11 cellular contexts compared by ENCODE assay signal in genomic region chr5:1255081-1255561, GRCh38. TPM values are rescaled to one million over a fixed set of nuclear protein-coding genes. Genes with fewer than 3 reads are reported as not detected.
DNase-seq lines count a peak whose midpoint lies in the region; ATAC-seq and TF ChIP-seq lines count a peak whose summit lies in the region.
"Had no signal": no experiment of that assay in that cellular context is flagged by ENCODE, and none has a peak within 500 bp of the region (broad histone marks: within the 10 kb centered on the region; RNA-seq: fewer than 3 reads in every experiment).

No MANE protein-coding gene starts in this region.

- no peak overlapping the region for H3K4me3 ChIP-seq in GM23248

- H3K27ac ChIP-seq in GM23248: no peak overlapping the region
- H3K27ac ChIP-seq: neutrophil had no signal

- no peaks in the 10 kb centered on the region for H3K79me2 ChIP-seq in GM23248 (ENCODE audit: insufficient read depth)

- no peaks in the 10 kb centered on the region for H3K9me3 Mint-ChIP-seq in activated naive CD4-positive, alpha-beta T cell treated with anti-CD3 and anti-CD28 coated beads, Interleukin-2, amount 50 U/mL, for 72 hours

- no peaks in the 10 kb centered on the region for H3K27me3 ChIP-seq in GM23248 (replicated peaks; ENCODE audit: insufficient read depth)
- H3K27me3 ChIP-seq: neutrophil had no signal

- no peaks in the 10 kb centered on the region for H3K36me3 Mint-ChIP-seq in activated naive CD4-positive, alpha-beta T cell treated with anti-CD3 and anti-CD28 coated beads, Interleukin-2, amount 50 U/mL, for 72 hours

- H3K9me2 ChIP-seq in GM23248 (ENCODE audit: insufficient read depth): no peaks in the 10 kb centered on the region

- no peak for TF ChIP-seq CTCF in omental fat pad (IDR thresholded peaks at IDR 0.05)

- H3K36me3 ChIP-seq in GM23248 (ENCODE audit: low read depth): no peaks in the 10 kb centered on the region
- H3K36me3 ChIP-seq: neutrophil had no signal

- H3K9me3 ChIP-seq in GM23248 (ENCODE audit: low read depth): no peaks in the 10 kb centered on the region
- H3K9me3 ChIP-seq: neutrophil had no signal

- H3K27ac Mint-ChIP-seq in activated naive CD4-positive, alpha-beta T cell treated with anti-CD3 and anti-CD28 coated beads, Interleukin-2, amount 50 U/mL, for 72 hours: peak overlapping the region in 1 of 2 donors; percentile 54

- no peak overlapping the region for H3K9ac ChIP-seq in GM23248

- no peaks in the 10 kb centered on the region for H3K4me1 ChIP-seq in GM23248 (ENCODE audit: insufficient read depth)

- no peaks in the 10 kb centered on the region for H4K20me1 ChIP-seq in GM23248 (ENCODE audit: insufficient read depth)

- peak; percentile 72 to 88 for ATAC-seq in activated naive CD4-positive, alpha-beta T cell treated with anti-CD3 and anti-CD28 coated beads, Interleukin-2, amount 50 U/mL, for 72 hours
- ATAC-seq in omental fat pad (ENCODE audit: low FRiP score): no peak

- no peak overlapping the region for H3K4me2 ChIP-seq in GM23248 (ENCODE audit: unreplicated experiment)

- H3F3A ChIP-seq in GM23248 (ENCODE audit: insufficient read depth): no peaks in the 10 kb centered on the region

- 51 to 54% methylated on average over 16 of the region's 16 CpGs for WGBS in GM23248 (ENCODE audit: low coverage in 1 of 2, low lambda C conversion rate in 2 of 2, missing lambda C conversion rate in 2 of 2), 2 experiments

- DNase-seq in MV-4-11 (lab: John Stamatoyannopoulos, UW) (peak; percentile 13), omental fat pad (ENCODE audit: low spot score) (no peak), GM23248 (no peak), NCI-H82 treated with DMSO at 0.1 percent for 48 hours (lab: John Stamatoyannopoulos, UW; ENCODE audit: unreplicated experiment) (no peak)
- DNase-seq in activated CD4-positive, alpha-beta T cell treated with anti-CD3 and anti-CD28 coated beads, Interleukin-2, amount 50 U/mL, for 1 hour: peak; percentile 50
- peak in 1 of 2 donors; percentile 36 for DNase-seq in activated naive CD4-positive, alpha-beta T cell treated with anti-CD3 and anti-CD28 coated beads, Interleukin-2, amount 50 U/mL, for 72 hours (ENCODE audit: low spot score in 2 of 2)
- DNase-seq in stimulated activated CD4-positive, alpha-beta T cell treated with anti-CD3 and anti-CD28 coated beads, TNF-alpha, amount 100 ng/mL, for 4 hours (ENCODE audit: low read depth in 3 of 3): peak in 2 of 3 experiments; percentile 7 to 18
- DNase-seq: cerebellar nuclear complex, DMS79, NCI-H1092 had no signal

- in situ Hi-C loops in GM23248 (cut with MboI): no loop called here

- H2AFZ ChIP-seq in GM23248: no peak overlapping the region

RNA-seq across cellular contexts. Expression of gene SLC6A18, which starts 29.9 kb away (rescaled TPM):
- total RNA-seq in activated naive CD4-positive, alpha-beta T cell treated with anti-CD3 and anti-CD28 coated beads, Interleukin-2, amount 50 U/mL, for 72 hours: not detected
- not detected for total RNA-seq in omental fat pad
- total RNA-seq in GM23248 (2014; rRNA removed; shearing (Covaris generic)): not detected in 2 replicates
- not detected in 2 replicates for polyA plus RNA-seq in GM23248 (2016; fragmentation: Nextera tagmentation; extraction: Ambion mirVana)

RNA-seq across cellular contexts. Expression of gene TERT, which starts 39.7 kb away (rescaled TPM):
- 10 to 100 TPM in 1 of 2 donors, 1 to 10 TPM in 1; 3.5 to 16.6 TPM for total RNA-seq in activated naive CD4-positive, alpha-beta T cell treated with anti-CD3 and anti-CD28 coated beads, Interleukin-2, amount 50 U/mL, for 72 hours
- not detected for total RNA-seq in omental fat pad
- total RNA-seq in GM23248 (2014; rRNA removed; shearing (Covaris generic)): not detected in 2 replicates
- not detected in 2 replicates for polyA plus RNA-seq in GM23248 (2016; fragmentation: Nextera tagmentation; extraction: Ambion mirVana)

RNA-seq across cellular contexts. Expression of gene SLC6A19, which starts 53.7 kb away (rescaled TPM):
- total RNA-seq in activated naive CD4-positive, alpha-beta T cell treated with anti-CD3 and anti-CD28 coated beads, Interleukin-2, amount 50 U/mL, for 72 hours: not detected
- not detected for total RNA-seq in omental fat pad
- total RNA-seq in GM23248 (2014; rRNA removed; shearing (Covaris generic)): not detected in 2 replicates
- not detected in 2 replicates for polyA plus RNA-seq in GM23248 (2016; fragmentation: Nextera tagmentation; extraction: Ambion mirVana)

Comparison
In these comparisons a context has a peak if more than half of its experiments do, and no peak if none do; other contexts are left out.
1. DNase-seq: peak in MV-4-11 (single experiment), activated CD4-positive, alpha-beta T cell treated with anti-CD3 and anti-CD28 coated beads, Interleukin-2, amount 50 U/mL, for 1 hour (single experiment) and stimulated activated CD4-positive, alpha-beta T cell treated with anti-CD3 and anti-CD28 coated beads, TNF-alpha, amount 100 ng/mL, for 4 hours (2 of 3); none in omental fat pad (single experiment), GM23248 (single experiment) and NCI-H82 treated with DMSO at 0.1 percent for 48 hours (single experiment).